8 cellular contexts compared by ENCODE assay signal in genomic region chr2:233449071-233449901, GRCh38.
DNase-seq lines count a peak whose midpoint lies in the region; ATAC-seq and TF ChIP-seq lines count a peak whose summit lies in the region.

No MANE protein-coding gene starts in this region.

- H3K4me3 ChIP-seq in RWPE2 (ENCODE audit: severe bottlenecking), result no peak overlapping the region
- H3K4me3 ChIP-seq in gastroesophageal sphincter, result no peak overlapping the region

- ATAC-seq in RWPE2 (ENCODE audit: low read depth) (peak; percentile 77), gastroesophageal sphincter (peak; percentile 35), HG02970 (IDR thresholded peaks at IDR 0.05; ENCODE audit: low FRiP score, unreplicated experiment) (no peak)

- no peaks in the 10 kb centered on the region for H3K9me3 Mint-ChIP-seq in progenitor cell of endocrine pancreas (ENCODE audit: low read depth)

- H3K36me3 ChIP-seq in RWPE2 (ENCODE audit: low read depth) (peaks cover 66% of the 10 kb centered on the region), gastroesophageal sphincter (peaks cover 0 to 99% of the 10 kb centered on the region in 2 donors)

- H3K27ac ChIP-seq in RWPE2 (ENCODE audit: poor library complexity, severe bottlenecking) (no peak overlapping the region), gastroesophageal sphincter (no peak overlapping the region)

- H3K9me3 ChIP-seq in RWPE2 (ENCODE audit: severe bottlenecking) (no peaks in the 10 kb centered on the region), gastroesophageal sphincter (no peaks in the 10 kb centered on the region)

- DNase-seq in GM03348 (ENCODE audit: low spot score) (peak; percentile 76), RWPE2 (ENCODE audit: low spot score) (peak; percentile 69), progenitor cell of endocrine pancreas (ENCODE audit: low spot score, unreplicated experiment) (peak; percentile 24), SW 1271 (lab: John Stamatoyannopoulos, UW) (no peak), NCI-H2029 treated with DMSO at 0.1 percent for 48 hours (lab: John Stamatoyannopoulos, UW) (no peak)
- DNase-seq in stimulated activated CD4-positive, alpha-beta T cell treated with anti-CD3 and anti-CD28 coated beads, Interleukin-12 subunit alpha, Interleukin-12 subunit beta, amount 100 ng/mL, for 4 hours, result no peak

- 62 to 100% methylated on average over 1 to 13 of the region's 31 CpGs for WGBS in gastroesophageal sphincter (ENCODE audit: low coverage in 1 of 2), 2 donors

- TF ChIP-seq POLR2A in gastroesophageal sphincter (IDR thresholded peaks at IDR 0.05), result no peak

- TF ChIP-seq EP300 in gastroesophageal sphincter (IDR thresholded peaks at IDR 0.05), result no peak

- peaks cover 12% of the 10 kb centered on the region for H3K36me3 Mint-ChIP-seq in progenitor cell of endocrine pancreas (ENCODE audit: insufficient read depth)

- no peaks in the 10 kb centered on the region for H3K4me1 ChIP-seq in RWPE2 (ENCODE audit: insufficient read depth, poor library complexity, severe bottlenecking)
- peaks cover 0 to 9% (median 0%) of the 10 kb centered on the region in 3 donors for H3K4me1 ChIP-seq in gastroesophageal sphincter

- no peaks in the 10 kb centered on the region for H3K27me3 Mint-ChIP-seq in progenitor cell of endocrine pancreas

- no peak overlapping the region for H3K4me3 Mint-ChIP-seq in progenitor cell of endocrine pancreas (ENCODE audit: low read depth)

- peak; percentile 78 for TF ChIP-seq CTCF in RWPE2 (IDR thresholded peaks at IDR 0.05; ENCODE audit: poor library complexity, severe bottlenecking)
- TF ChIP-seq CTCF in gastroesophageal sphincter (IDR thresholded peaks at IDR 0.05), result peak in 3 of 4 experiments; percentile 58 to 64 (median 59)
- TF ChIP-seq CTCF in progenitor cell of endocrine pancreas (IDR thresholded peaks at IDR 0.05; ENCODE audit: unreplicated experiment), result peak; percentile 70

- H3K4me1 Mint-ChIP-seq in progenitor cell of endocrine pancreas (ENCODE audit: low read depth), result no peaks in the 10 kb centered on the region

- H3K27me3 ChIP-seq in RWPE2 (ENCODE audit: insufficient read depth, poor library complexity, severe bottlenecking) (no peaks in the 10 kb centered on the region), gastroesophageal sphincter (no peaks in the 10 kb centered on the region)

- H3K27ac Mint-ChIP-seq in progenitor cell of endocrine pancreas, result no peak overlapping the region

Comparison
In these comparisons a context has a peak if more than half of its experiments do, and no peak if none do; other contexts are left out.
1. DNase-seq: peak in GM03348 (single experiment), RWPE2 (single experiment) and progenitor cell of endocrine pancreas (single experiment); none in SW 1271 (0 of 2), stimulated activated CD4-positive, alpha-beta T cell treated with anti-CD3 and anti-CD28 coated beads, Interleukin-12 subunit alpha, Interleukin-12 subunit beta, amount 100 ng/mL, for 4 hours (single experiment) and NCI-H2029 treated with DMSO at 0.1 percent for 48 hours (single experiment).
2. Peak in every context shown above with its lines, with median percentiles within 50 percentile points of each other: CTCF ChIP-seq.